Comparison of ENCODE assay signal across 22 cellular contexts in the genomic region with DNA sequence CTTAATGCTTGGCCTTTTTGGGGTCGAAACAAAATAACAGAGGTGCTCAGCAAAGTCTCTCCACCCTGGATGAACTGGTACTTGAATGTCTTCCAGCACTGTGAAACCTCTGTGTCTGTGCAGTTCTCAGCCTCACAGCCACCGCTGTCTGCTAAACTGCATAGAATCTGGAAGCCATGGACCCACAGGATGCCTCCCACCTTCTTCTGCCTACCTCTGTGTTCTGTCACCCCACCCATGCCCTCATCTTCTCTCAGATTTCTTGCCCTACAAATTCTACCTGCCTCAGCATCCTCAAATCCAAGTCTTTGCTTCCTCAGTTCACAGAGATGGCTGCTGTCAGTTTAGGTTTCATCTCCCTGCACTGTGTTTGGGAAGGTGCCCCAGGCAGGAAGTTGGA. TPM values are rescaled to one million over a fixed set of nuclear protein-coding genes. Genes with fewer than 3 reads are reported as not detected.
DNase-seq lines count a peak whose midpoint lies in the region; ATAC-seq and TF ChIP-seq lines count a peak whose summit lies in the region.
"Had no signal": no experiment of that assay in that cellular context is flagged by ENCODE, and none has a peak within 500 bp of the region (broad histone marks: within the 10 kb centered on the region; RNA-seq: fewer than 3 reads in every experiment).

No MANE protein-coding gene starts in this region.

- BruUV-seq in HCT116 (replicated peaks; lab: Mats Ljungman, UMichigan) (no TSS peak), PC-9 (replicated peaks; lab: Mats Ljungman, UMichigan) (no TSS peak)

- H3K9me3 ChIP-seq in HCT116 (ENCODE audit: control insufficient read depth in 1 of 2, insufficient read depth in 1 of 2, low read depth in 1 of 2, low read length in 2 of 2) (no peaks in the 10 kb centered on the region), PC-9 (ENCODE audit: insufficient read depth, low read depth) (no peaks in the 10 kb centered on the region), T-helper 17 cell (ENCODE audit: control insufficient read depth, low read length, poor library complexity, severe bottlenecking) (no peaks in the 10 kb centered on the region)
- H3K9me3 ChIP-seq: adrenal gland, ovary, right atrium auricular region, stomach, transverse colon had no signal

- no peaks in the 10 kb centered on the region for H3K27me3 Mint-ChIP-seq in nephron progenitor cell (ENCODE audit: low read depth, poor library complexity)
- H3K27me3 Mint-ChIP-seq in T-helper 17 cell, result no peaks in the 10 kb centered on the region
- H3K27me3 Mint-ChIP-seq: dendritic cell treated with granulocyte-macrophage colony-stimulating factor and Interleukin-4, amounts not matched to agents 40 ng/mL and 50 ng/mL, for 4 days had no signal

- H3K27ac ChIP-seq in HCT116 (ENCODE audit: low read depth, low read length) (peak overlapping the region; percentile 74), PC-9 (0 out of 2 replicates have a peak overlapping the region, but pooled peaks have one; percentile 56)
- H3K27ac ChIP-seq: adrenal gland, heart right ventricle, ovary, right atrium auricular region, stomach had no signal

- H3K9ac ChIP-seq in HCT116 (ENCODE audit: low read length), result peak overlapping the region; percentile 46; the same call in 1 of the 2 replicates

- TF ChIP-seq POLR2A in HCT116 (IDR thresholded peaks at IDR 0.05; ENCODE audit: borderline replicate concordance, extremely low read depth, insufficient read depth, insufficient read length), result no peak

- no peaks in the 10 kb centered on the region for H3K27me3 ChIP-seq in HCT116 (ENCODE audit: insufficient read depth, low read length)
- no peaks in the 10 kb centered on the region for H3K27me3 ChIP-seq in PC-9 (ENCODE audit: insufficient read depth, low read depth)
- H3K27me3 ChIP-seq: adrenal gland, heart right ventricle, ovary, right atrium auricular region, stomach, transverse colon had no signal

- H3K36me3 ChIP-seq in HCT116 (ENCODE audit: control insufficient read depth in 1 of 2, insufficient read depth in 2 of 2, low read length in 2 of 2), result no peaks in the 10 kb centered on the region
- H3K36me3 ChIP-seq in PC-9 (ENCODE audit: low read depth), result no peaks in the 10 kb centered on the region
- H3K36me3 ChIP-seq: adrenal gland, heart right ventricle, ovary, right atrium auricular region, stomach, transverse colon had no signal

- peak overlapping the region; percentile 57 for H3K27ac Mint-ChIP-seq in nephron progenitor cell
- no peak overlapping the region for H3K27ac Mint-ChIP-seq in T-helper 17 cell
- H3K27ac Mint-ChIP-seq: dendritic cell treated with granulocyte-macrophage colony-stimulating factor and Interleukin-4, amounts not matched to agents 40 ng/mL and 50 ng/mL, for 4 days had no signal

- RAD21 ChIA-PET in HCT116 (lab: Charles Lee; ENCODE audit: low non-redundant PET in 1 of 2, low total read pairs in 2 of 2, uncharacterized antibody in 2 of 2, unreplicated experiment in 2 of 2), result no interaction called here

- no peak overlapping the region for H3K4me3 Mint-ChIP-seq in nephron progenitor cell
- no peak overlapping the region for H3K4me3 Mint-ChIP-seq in T-helper 17 cell
- H3K4me3 Mint-ChIP-seq: dendritic cell treated with granulocyte-macrophage colony-stimulating factor and Interleukin-4, amounts not matched to agents 40 ng/mL and 50 ng/mL, for 4 days had no signal

- intact Hi-C loops in HCT116 (cut with micrococcal nuclease) (no loop called here), PC-9 (cut with micrococcal nuclease; ENCODE audit: unreplicated experiment) (no loop called here)

- H3K4me3 ChIP-seq in HCT116 (replicated peaks in 1 of 2; ENCODE audit: low read depth in 1 of 2, low read length in 2 of 2), result peak overlapping the region in 1 of 2 experiments; percentile 48; a peak in 2 of 4 replicates
- H3K4me3 ChIP-seq in PC-9, result no peak overlapping the region
- H3K4me3 ChIP-seq: adrenal gland, heart right ventricle, ovary, right atrium auricular region, stomach, transverse colon had no signal

- H3K36me3 Mint-ChIP-seq in nephron progenitor cell (ENCODE audit: low read depth) (peaks cover 24% of the 10 kb centered on the region), T-helper 17 cell (ENCODE audit: low read depth) (no peaks in the 10 kb centered on the region)

- TF ChIP-seq CTCF in HCT116 (IDR thresholded peaks at IDR 0.05 in 2 of 3, conservative IDR thresholded peaks at IDR 0.05 in 1 of 3; ENCODE audit: borderline replicate concordance in 1 of 3, insufficient read depth in 1 of 3, low read depth in 2 of 3, low read length in 2 of 3) (no peak), PC-9 (conservative IDR thresholded peaks at IDR 0.05) (no peak), nephron progenitor cell (IDR thresholded peaks at IDR 0.05) (no peak)

- no peak for TF ChIP-seq RAD21 in HCT116 (IDR thresholded peaks at IDR 0.05; ENCODE audit: low read depth)

- H3K4me2 ChIP-seq in HCT116 (ENCODE audit: low read length), result peak overlapping the region; percentile 71
- H3K4me2 ChIP-seq in PC-9, result no peak overlapping the region

- no peaks in the 10 kb centered on the region; the same call in 1 of the 2 replicates for H4K20me1 ChIP-seq in HCT116 (ENCODE audit: insufficient read depth)
- H4K20me1 ChIP-seq in PC-9 (ENCODE audit: insufficient read depth), result peaks cover 9% of the 10 kb centered on the region; the same call in 1 of the 2 replicates

- POLR2A ChIA-PET in HCT116 (lab: Charles Lee) (no interaction called here), PC-9 (lab: Charles Lee; ENCODE audit: unreplicated experiment) (no interaction called here)

- ATAC-seq in HCT116, result no peak
- ATAC-seq in esophagus mucosa, result no peak
- no peak for ATAC-seq in T-helper 17 cell
- ATAC-seq in HG03280 (IDR thresholded peaks at IDR 0.05; ENCODE audit: unreplicated experiment), result no peak
- ATAC-seq: HepG2, left lobe of liver had no signal

- DNase-seq in HCT116 (ENCODE audit: low read depth, low spot score) (no peak), PC-9 (no peak), dermis blood vessel endothelial cell (peak; percentile 10), nephron progenitor cell (no peak), T-helper 17 cell (no peak)
- DNase-seq in stimulated activated CD8-positive, alpha-beta memory T cell treated with anti-CD3 and anti-CD28 coated beads, Interleukin-4, amount 100 ng/mL, for 48 hours, result no peak
- DNase-seq: activated CD4-positive, alpha-beta T cell treated with anti-CD3 and anti-CD28 coated beads, Interleukin-2, amount 50 U/mL, for 4 hours; activated CD8-positive, alpha-beta memory T cell treated with anti-CD3 and anti-CD28 coated beads, Interleukin-2, amount 50 U/mL, for 4 hours; activated effector memory CD4-positive, alpha-beta T cell treated with anti-CD3 and anti-CD28 coated beads, Interleukin-2, amount 50 U/mL, for 16 hours; adrenal gland; heart right ventricle; NCI-H1694 treated with DMSO at 0.1 percent for 48 hours; NCI-H526; ovary; stomach; transverse colon had no signal

- H3F3A ChIP-seq in PC-9 (ENCODE audit: insufficient read depth, low read depth), result peaks cover 34% of the 10 kb centered on the region

- H3K9me2 ChIP-seq in HCT116 (ENCODE audit: insufficient read depth) (no peaks in the 10 kb centered on the region), PC-9 (ENCODE audit: insufficient read depth) (no peaks in the 10 kb centered on the region)

- peaks cover 43 to 57% of the 10 kb centered on the region in 2 experiments for H3K4me1 ChIP-seq in HCT116 (ENCODE audit: control insufficient read depth in 1 of 2, insufficient read depth in 2 of 2, low read length in 2 of 2)
- H3K4me1 ChIP-seq in PC-9 (replicated peaks; ENCODE audit: insufficient read depth), result peaks cover 23% of the 10 kb centered on the region

- CTCF ChIA-PET in HCT116 (lab: Charles Lee) (no interaction called here), PC-9 (lab: Charles Lee) (no interaction called here)

- H2AFZ ChIP-seq in HCT116 (ENCODE audit: low read depth, low read length, poor library complexity, severe bottlenecking) (no peak overlapping the region), PC-9 (no peak overlapping the region)

- H3K4me1 Mint-ChIP-seq in nephron progenitor cell (peaks cover 16% of the 10 kb centered on the region), T-helper 17 cell (peaks cover 21% of the 10 kb centered on the region)

- peaks cover 69% of the 10 kb centered on the region for H3K79me2 ChIP-seq in HCT116 (ENCODE audit: insufficient read depth, low read length)
- H3K79me2 ChIP-seq in PC-9 (ENCODE audit: low read depth), result peaks cover 16% of the 10 kb centered on the region; the same call in 1 of the 2 replicates

- H3K9me3 Mint-ChIP-seq in nephron progenitor cell, result peaks cover 11% of the 10 kb centered on the region
- H3K9me3 Mint-ChIP-seq: dendritic cell treated with granulocyte-macrophage colony-stimulating factor and Interleukin-4, amounts not matched to agents 40 ng/mL and 50 ng/mL, for 4 days had no signal

TF ChIP-seq in HCT116, 20 proteins besides CTCF, POLR2A, EP300 and RAD21 (continues in another document):
- TF ChIP-seq, protein P1, sequence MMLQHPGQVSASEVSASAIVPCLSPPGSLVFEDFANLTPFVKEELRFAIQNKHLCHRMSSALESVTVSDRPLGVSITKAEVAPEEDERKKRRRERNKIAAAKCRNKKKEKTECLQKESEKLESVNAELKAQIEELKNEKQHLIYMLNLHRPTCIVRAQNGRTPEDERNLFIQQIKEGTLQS (IDR thresholded peaks at IDR 0.05), result no peak
- TF ChIP-seq JUND (IDR thresholded peaks at IDR 0.05) (no peak), POLR2AphosphoS5 (IDR thresholded peaks at IDR 0.05; ENCODE audit: low read depth, low read length) (no peak), ZNF274 (IDR thresholded peaks at IDR 0.05; ENCODE audit: low read depth, low read length) (no peak), TCF7L2 (IDR thresholded peaks at IDR 0.05; ENCODE audit: borderline replicate concordance, extremely low read depth, insufficient read depth, insufficient read length) (no peak), SIN3A (IDR thresholded peaks at IDR 0.05; ENCODE audit: low read depth) (no peak), SP1 (IDR thresholded peaks at IDR 0.05; ENCODE audit: low read depth) (no peak), YY1 (IDR thresholded peaks at IDR 0.05; ENCODE audit: extremely low read depth, insufficient replicate concordance, low read depth, low read length) (no peak), EZH2phosphoT487 (IDR thresholded peaks at IDR 0.05; ENCODE audit: borderline replicate concordance) (no peak)

RNA-seq across cellular contexts. Expression of a gene that starts 35.6 kb away (rescaled TPM):
- total RNA-seq in HCT116 (2021; ENCODE audit: unreplicated experiment) (71.5 TPM), PC-9 (2021) (49.5 and 52.0 TPM in 2 replicates), dermis blood vessel endothelial cell (31.9 and 33.5 TPM in 2 replicates), esophagus mucosa (19.6 TPM), T-helper 17 cell (10 to 100 TPM; 44.0 to 54.3 TPM)
- 32.8 and 36.2 TPM in 2 replicates for polyA plus RNA-seq in HCT116 (2012)
